Comparison of ENCODE assay signal across 16 cellular contexts in the genomic region with DNA sequence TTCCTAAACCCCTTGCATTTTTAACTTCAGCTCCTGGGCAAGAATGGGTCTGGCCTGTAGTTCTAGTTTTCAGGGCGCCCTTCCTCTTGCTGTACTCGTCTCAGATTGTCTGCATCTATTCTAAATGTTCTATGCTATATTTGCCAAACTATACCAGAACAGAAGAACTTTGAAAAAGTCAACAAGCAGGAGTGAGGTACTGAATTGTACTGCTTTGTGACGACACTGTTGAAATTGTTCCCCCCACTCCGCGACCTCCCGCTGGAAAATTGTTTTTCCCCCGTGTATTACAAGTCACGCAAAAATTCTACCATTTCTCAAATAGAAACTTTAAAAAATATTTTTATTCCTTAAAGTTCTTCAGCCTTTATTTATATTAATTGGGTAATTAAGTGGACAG.
"Had no signal": no experiment of that assay in that cellular context is flagged by ENCODE, and none has a peak within 500 bp of the region (broad histone marks: within the 10 kb centered on the region; RNA-seq: fewer than 3 reads in every experiment).

No MANE protein-coding gene starts in this region.

- H3K4me1 ChIP-seq: colonic mucosa had no signal

- H3K9me3 Mint-ChIP-seq: activated B cell treated with CpG ODN at 0.5 μM for 24 hours; activated naive CD4-positive, alpha-beta T cell treated with anti-CD3 and anti-CD28 coated beads, Interleukin-2, amount 50 U/mL, for 72 hours; activated T-cell treated with anti-CD3 and anti-CD28 coated beads, Interleukin-2, amount 50 U/mL, for 72 hours; stimulated activated effector memory CD8-positive, alpha-beta T cell treated with anti-CD3 and anti-CD28 coated beads, Interleukin-12 subunit alpha, Interleukin-12 subunit beta, amount 100 ng/mL, for 72 hours had no signal

- H3K4me3 Mint-ChIP-seq: activated B cell treated with CpG ODN at 0.5 μM for 24 hours; activated CD4-positive, alpha-beta T cell treated with anti-CD3 and anti-CD28 coated beads, Interleukin-2, amount 10 ng/mL, durations not matched to agents 24 days and 14 days; activated CD8-positive, alpha-beta T cell treated with anti-CD3 and anti-CD28 coated beads, Interleukin-2, amount 10 ng/mL, durations not matched to agents 7 days and 5 days; activated T-cell treated with anti-CD3 and anti-CD28 coated beads, Interleukin-2, amount 50 U/mL, for 72 hours; stimulated activated effector memory CD8-positive, alpha-beta T cell treated with anti-CD3 and anti-CD28 coated beads, Interleukin-12 subunit alpha, Interleukin-12 subunit beta, amount 100 ng/mL, for 72 hours had no signal

- H3K9me3 ChIP-seq: colonic mucosa, esophagus squamous epithelium, ovary, thoracic aorta had no signal

- H3K27ac ChIP-seq: colonic mucosa, ovary, thoracic aorta had no signal

- H3K36me3 ChIP-seq: colonic mucosa, esophagus squamous epithelium, ovary, thoracic aorta had no signal

- H3K4me3 ChIP-seq: colonic mucosa, esophagus squamous epithelium, ovary, thoracic aorta had no signal

- DNase-seq: activated B cell treated with CpG ODN at 0.5 μM for 24 hours; activated CD4-positive, alpha-beta T cell treated with anti-CD3 and anti-CD28 coated beads, Interleukin-2, amount 10 ng/mL, durations not matched to agents 24 days and 14 days; activated CD8-positive, alpha-beta memory T cell treated with anti-CD3 and anti-CD28 coated beads, Interleukin-2, amount 50 U/mL, for 4 hours; activated CD8-positive, alpha-beta T cell treated with anti-CD3 and anti-CD28 coated beads, Interleukin-2, amount 10 ng/mL, durations not matched to agents 7 days and 5 days; activated gamma-delta T cell; activated T-cell treated with anti-CD3 and anti-CD28 coated beads, Interleukin-2, amount 50 U/mL, for 72 hours; amniotic stem cell; central memory CD4-positive, alpha-beta T cell; colonic mucosa; effector CD4-positive, alpha-beta T cell; esophagus squamous epithelium; ovary; T-helper 2 cell had no signal

- H3K36me3 Mint-ChIP-seq: activated naive CD4-positive, alpha-beta T cell treated with anti-CD3 and anti-CD28 coated beads, Interleukin-2, amount 50 U/mL, for 72 hours had no signal

- H3K27me3 ChIP-seq: colonic mucosa, esophagus squamous epithelium, ovary had no signal

- H3K27ac Mint-ChIP-seq: activated B cell treated with CpG ODN at 0.5 μM for 24 hours; activated CD4-positive, alpha-beta T cell treated with anti-CD3 and anti-CD28 coated beads, Interleukin-2, amount 10 ng/mL, durations not matched to agents 24 days and 14 days; activated CD8-positive, alpha-beta T cell treated with anti-CD3 and anti-CD28 coated beads, Interleukin-2, amount 10 ng/mL, durations not matched to agents 7 days and 5 days; activated naive CD4-positive, alpha-beta T cell treated with anti-CD3 and anti-CD28 coated beads, Interleukin-2, amount 50 U/mL, for 72 hours; activated T-cell treated with anti-CD3 and anti-CD28 coated beads, Interleukin-2, amount 50 U/mL, for 72 hours; stimulated activated effector memory CD8-positive, alpha-beta T cell treated with anti-CD3 and anti-CD28 coated beads, Interleukin-12 subunit alpha, Interleukin-12 subunit beta, amount 100 ng/mL, for 72 hours had no signal

- H3K27me3 Mint-ChIP-seq: activated B cell treated with CpG ODN at 0.5 μM for 24 hours; activated CD4-positive, alpha-beta T cell treated with anti-CD3 and anti-CD28 coated beads, Interleukin-2, amount 10 ng/mL, durations not matched to agents 24 days and 14 days had no signal
